Comparison of ENCODE assay signal across 8 cellular contexts in genomic region chr1:117051224-117052064, GRCh38. TPM values are rescaled to one million over a fixed set of nuclear protein-coding genes. Genes with fewer than 3 reads are reported as not detected.
A peak's percentile ranks its signal among the peaks of the same experiment; 100 is the strongest.
DNase-seq lines count a peak whose midpoint lies in the region; ATAC-seq and TF ChIP-seq lines count a peak whose summit lies in the region.

No MANE protein-coding gene starts in this region.

- H3K4me3 ChIP-seq in RWPE2 (ENCODE audit: severe bottlenecking) (no peak overlapping the region), skin epidermis (peak overlapping the region in 1 of 7 experiments; percentile 12)

- H3K9me3 ChIP-seq in RWPE2 (ENCODE audit: severe bottlenecking), result no peaks in the 10 kb centered on the region

- DNase-seq in RWPE2 (ENCODE audit: low spot score) (no peak), dermis blood vessel endothelial cell (peak; percentile 43), NCI-H146 (lab: John Stamatoyannopoulos, UW) (no peak), cerebellar nuclear complex (lab: John Stamatoyannopoulos, UW) (no peak)
- DNase-seq in effector CD8-positive, alpha-beta T cell (lab: John Stamatoyannopoulos, UW), result no peak

- no peaks in the 10 kb centered on the region for H3K36me3 ChIP-seq in RWPE2 (ENCODE audit: low read depth)

- H3K27ac ChIP-seq in RWPE2 (ENCODE audit: poor library complexity, severe bottlenecking) (no peak overlapping the region), skin epidermis (peak overlapping the region in 20 of 21 experiments; percentile 16 to 87 (median 71))

- no peaks in the 10 kb centered on the region for H3K27me3 ChIP-seq in RWPE2 (ENCODE audit: insufficient read depth, poor library complexity, severe bottlenecking)

- ATAC-seq in GM18870 (IDR thresholded peaks at IDR 0.05; ENCODE audit: unreplicated experiment) (peak; percentile 60), HG02938 (IDR thresholded peaks at IDR 0.05; ENCODE audit: unreplicated experiment) (peak; percentile 88), RWPE2 (ENCODE audit: low read depth) (peak; percentile 62)

- no peak for TF ChIP-seq CTCF in RWPE2 (IDR thresholded peaks at IDR 0.05; ENCODE audit: poor library complexity, severe bottlenecking)

- no peaks in the 10 kb centered on the region for H3K4me1 ChIP-seq in RWPE2 (ENCODE audit: insufficient read depth, poor library complexity, severe bottlenecking)

RNA-seq across cellular contexts. Expression of gene TTF2, which starts 8.7 kb away (rescaled TPM):
- total RNA-seq in dermis blood vessel endothelial cell, result 14.3 and 21.9 TPM in 2 replicates

RNA-seq across cellular contexts. Expression of gene CD101, which starts 49.9 kb away (rescaled TPM):
- total RNA-seq in dermis blood vessel endothelial cell, result 0.17 and 0.19 TPM in 2 replicates
